17 cellular contexts compared by ENCODE assay signal in genomic region chr2:53235836-53236582, GRCh38.
DNase-seq lines count a peak whose midpoint lies in the region; ATAC-seq and TF ChIP-seq lines count a peak whose summit lies in the region.
"Had no signal": no experiment of that assay in that cellular context is flagged by ENCODE, and none has a peak within 500 bp of the region (broad histone marks: within the 10 kb centered on the region; RNA-seq: fewer than 3 reads in every experiment).

No MANE protein-coding gene starts in this region.

- peak; percentile 6 for DNase-seq in NCI-H1105 treated with DMSO at 0.1 percent for 48 hours (lab: John Stamatoyannopoulos, UW)
- DNase-seq in NCI-H1105 (lab: John Stamatoyannopoulos, UW), result no peak
- DNase-seq in T-helper 17 cell, result no peak
- DNase-seq in epithelial cell of proximal tubule (ENCODE audit: low read depth), result peak; percentile 19
- DNase-seq in type B pancreatic cell (ENCODE audit: extremely low spot score, unreplicated experiment), result no peak
- DNase-seq in CD8-positive, alpha-beta T cell, result no peak
- DNase-seq in NCI-H2029 (lab: John Stamatoyannopoulos, UW), result no peak
- DNase-seq: 8988T; activated CD4-positive, alpha-beta T cell treated with anti-CD3 and anti-CD28 coated beads, Interleukin-2, amount 10 ng/mL, durations not matched to agents 7 days and 5 days; activated naive CD4-positive, alpha-beta T cell treated with anti-CD3 and anti-CD28 coated beads, Interleukin-2, amount 10 ng/mL, durations not matched to agents 7 days and 5 days; mesendoderm; NCI-H1694; psoas muscle had no signal

- H3K4me1 Mint-ChIP-seq in T-helper 17 cell (peaks cover 36% of the 10 kb centered on the region), type B pancreatic cell (ENCODE audit: unreplicated experiment) (peaks cover 16% of the 10 kb centered on the region)
- peaks cover 6% of the 10 kb centered on the region for H3K4me1 Mint-ChIP-seq in CD8-positive, alpha-beta T cell (ENCODE audit: low read depth)
- H3K4me1 Mint-ChIP-seq: activated naive CD4-positive, alpha-beta T cell treated with anti-CD3 and anti-CD28 coated beads, Interleukin-2, amount 10 ng/mL, durations not matched to agents 7 days and 5 days; CD14-positive monocyte had no signal

- TF ChIP-seq CTCF in epithelial cell of proximal tubule (conservative IDR thresholded peaks at IDR 0.05; ENCODE audit: low read depth, low read length), result no peak
- TF ChIP-seq CTCF in type B pancreatic cell (conservative IDR thresholded peaks at IDR 0.05), result no peak
- no peak for TF ChIP-seq CTCF in CD8-positive, alpha-beta T cell (IDR thresholded peaks at IDR 0.05)

- H3K9me3 Mint-ChIP-seq in type B pancreatic cell, result peaks cover 5% of the 10 kb centered on the region
- H3K9me3 Mint-ChIP-seq in CD8-positive, alpha-beta T cell, result no peaks in the 10 kb centered on the region
- H3K9me3 Mint-ChIP-seq: activated CD4-positive, alpha-beta T cell treated with anti-CD3 and anti-CD28 coated beads, Interleukin-2, amount 10 ng/mL, durations not matched to agents 7 days and 5 days; activated naive CD4-positive, alpha-beta T cell treated with anti-CD3 and anti-CD28 coated beads, Interleukin-2, amount 10 ng/mL, durations not matched to agents 7 days and 5 days; CD14-positive monocyte; nephron had no signal

- no peaks in the 10 kb centered on the region for H3K4me1 ChIP-seq in CD8-positive, alpha-beta T cell (ENCODE audit: insufficient read depth, low read length)
- H3K4me1 ChIP-seq: HAP-1, psoas muscle had no signal

- no peaks in the 10 kb centered on the region for H3K27me3 Mint-ChIP-seq in T-helper 17 cell
- peaks cover 18% of the 10 kb centered on the region for H3K27me3 Mint-ChIP-seq in type B pancreatic cell
- peaks cover 3% of the 10 kb centered on the region for H3K27me3 Mint-ChIP-seq in CD8-positive, alpha-beta T cell (ENCODE audit: low read depth)
- H3K27me3 Mint-ChIP-seq: activated CD4-positive, alpha-beta T cell treated with anti-CD3 and anti-CD28 coated beads, Interleukin-2, amount 10 ng/mL, durations not matched to agents 7 days and 5 days; activated naive CD4-positive, alpha-beta T cell treated with anti-CD3 and anti-CD28 coated beads, Interleukin-2, amount 10 ng/mL, durations not matched to agents 7 days and 5 days had no signal

- ATAC-seq in T-helper 17 cell, result no peak
- no peak for ATAC-seq in CD8-positive, alpha-beta T cell
- ATAC-seq in GM21619 (IDR thresholded peaks at IDR 0.05; ENCODE audit: unreplicated experiment), result no peak
- ATAC-seq: psoas muscle had no signal

- H3K9me3 ChIP-seq in T-helper 17 cell (ENCODE audit: control insufficient read depth, low read length, poor library complexity, severe bottlenecking), result no peaks in the 10 kb centered on the region
- H3K9me3 ChIP-seq in CD8-positive, alpha-beta T cell (ENCODE audit: low read length), result no peaks in the 10 kb centered on the region
- H3K9me3 ChIP-seq: HAP-1, psoas muscle had no signal

- CTCF ChIA-PET in CD8-positive, alpha-beta T cell (lab: Charles Lee), result no interaction called here

- POLR2A ChIA-PET in CD8-positive, alpha-beta T cell (lab: Charles Lee), result no interaction called here

- intact Hi-C loops in CD8-positive, alpha-beta T cell (cut with DNase I, micrococcal nuclease), result no loop called here

- H3K4me3 ChIP-seq in epithelial cell of proximal tubule (ENCODE audit: low read depth, low read length), result no peak overlapping the region
- H3K4me3 ChIP-seq in CD8-positive, alpha-beta T cell (ENCODE audit: low read depth, low read length), result no peak overlapping the region
- H3K4me3 ChIP-seq: HAP-1, psoas muscle had no signal

- no peaks in the 10 kb centered on the region for H3K36me3 Mint-ChIP-seq in T-helper 17 cell (ENCODE audit: low read depth)
- no peaks in the 10 kb centered on the region for H3K36me3 Mint-ChIP-seq in type B pancreatic cell
- H3K36me3 Mint-ChIP-seq in CD8-positive, alpha-beta T cell, result no peaks in the 10 kb centered on the region
- H3K36me3 Mint-ChIP-seq: activated naive CD4-positive, alpha-beta T cell treated with anti-CD3 and anti-CD28 coated beads, Interleukin-2, amount 10 ng/mL, durations not matched to agents 7 days and 5 days; CD14-positive monocyte had no signal

- H3K4me3 Mint-ChIP-seq in T-helper 17 cell (no peak overlapping the region), type B pancreatic cell (peak overlapping the region; percentile 1)
- no peak overlapping the region for H3K4me3 Mint-ChIP-seq in CD8-positive, alpha-beta T cell
- H3K4me3 Mint-ChIP-seq: activated CD4-positive, alpha-beta T cell treated with anti-CD3 and anti-CD28 coated beads, Interleukin-2, amount 10 ng/mL, durations not matched to agents 7 days and 5 days; activated naive CD4-positive, alpha-beta T cell treated with anti-CD3 and anti-CD28 coated beads, Interleukin-2, amount 10 ng/mL, durations not matched to agents 7 days and 5 days; CD14-positive monocyte; nephron had no signal

- no peaks in the 10 kb centered on the region for H3K27me3 ChIP-seq in CD8-positive, alpha-beta T cell (ENCODE audit: insufficient read depth, low read length)

- H3K36me3 ChIP-seq in CD8-positive, alpha-beta T cell (ENCODE audit: insufficient read depth, low read length), result no peaks in the 10 kb centered on the region
- H3K36me3 ChIP-seq: HAP-1 had no signal

- H3K27ac Mint-ChIP-seq in T-helper 17 cell (peak overlapping the region; percentile 32), type B pancreatic cell (no peak overlapping the region)
- no peak overlapping the region for H3K27ac Mint-ChIP-seq in CD8-positive, alpha-beta T cell
- H3K27ac Mint-ChIP-seq: activated CD4-positive, alpha-beta T cell treated with anti-CD3 and anti-CD28 coated beads, Interleukin-2, amount 10 ng/mL, durations not matched to agents 7 days and 5 days; activated naive CD4-positive, alpha-beta T cell treated with anti-CD3 and anti-CD28 coated beads, Interleukin-2, amount 10 ng/mL, durations not matched to agents 7 days and 5 days; CD14-positive monocyte had no signal

- no peak overlapping the region for H3K27ac ChIP-seq in CD8-positive, alpha-beta T cell (ENCODE audit: low read depth, low read length)
- H3K27ac ChIP-seq: psoas muscle had no signal

Comparison
In these comparisons a context has a peak if more than half of its experiments do, and no peak if none do; other contexts are left out.
1. DNase-seq: peak in NCI-H1105 treated with DMSO at 0.1 percent for 48 hours (single experiment) and epithelial cell of proximal tubule (single experiment); none in NCI-H1105 (single experiment), T-helper 17 cell (0 of 3), type B pancreatic cell (single experiment), CD8-positive, alpha-beta T cell (0 of 7) and NCI-H2029 (single experiment).